Comparison of ENCODE assay signal across 12 cellular contexts in the genomic region with DNA sequence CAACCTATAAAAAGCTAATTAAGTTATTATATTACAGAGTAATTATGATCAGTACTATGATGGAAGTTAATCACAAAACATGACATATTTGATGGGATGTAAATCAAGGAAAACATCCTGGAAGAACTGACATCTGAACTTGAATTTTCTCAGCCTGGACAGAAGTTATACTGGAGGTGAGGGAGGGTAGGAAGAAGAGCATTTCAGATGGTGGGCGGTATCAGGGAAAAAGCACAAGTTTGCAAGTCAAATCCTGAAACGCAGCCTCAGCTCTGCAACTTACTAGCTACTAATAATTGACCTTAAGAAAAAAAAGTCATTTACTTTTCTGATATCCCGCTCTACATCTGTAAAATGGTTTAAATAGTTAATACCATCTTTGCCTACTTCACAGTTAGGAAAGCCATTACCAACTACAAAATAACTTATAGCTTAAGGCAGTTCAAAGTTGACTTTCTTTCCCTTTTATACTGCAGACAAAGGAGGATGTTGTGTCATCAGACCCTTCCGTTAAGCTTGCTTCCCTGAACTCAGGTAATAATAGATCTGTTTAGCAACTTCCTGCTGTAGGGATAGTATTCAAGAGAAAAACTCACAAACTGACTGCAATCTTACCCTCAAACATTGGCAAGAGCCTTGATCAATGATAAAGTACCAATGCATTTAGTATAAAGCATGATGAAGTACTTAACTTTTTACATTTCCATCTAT. TPM values are rescaled to one million over a fixed set of nuclear protein-coding genes. Genes with fewer than 3 reads are reported as not detected.
DNase-seq lines count a peak whose midpoint lies in the region; ATAC-seq and TF ChIP-seq lines count a peak whose summit lies in the region.
"Had no signal": no experiment of that assay in that cellular context is flagged by ENCODE, and none has a peak within 500 bp of the region (broad histone marks: within the 10 kb centered on the region; RNA-seq: fewer than 3 reads in every experiment).

No MANE protein-coding gene starts in this region.

- H3K27ac Mint-ChIP-seq in activated naive CD4-positive, alpha-beta T cell treated with anti-CD3 and anti-CD28 coated beads, Interleukin-2, amount 50 U/mL, for 24 hours, result peak overlapping the region; percentile 93
- H3K27ac Mint-ChIP-seq in stimulated activated memory B cell treated with anti-CD40 and anti-IgM and Interleukin-4, amounts not matched to agents 10 μg/mL and 1 μg/mL and 100 μg/mL, for 72 hours, result peak overlapping the region; percentile 37
- no peak overlapping the region for H3K27ac Mint-ChIP-seq in glutamatergic neuron (ENCODE audit: unreplicated experiment)

- H3K9me3 Mint-ChIP-seq in activated naive CD4-positive, alpha-beta T cell treated with anti-CD3 and anti-CD28 coated beads, Interleukin-2, amount 50 U/mL, for 24 hours, result no peaks in the 10 kb centered on the region
- H3K9me3 Mint-ChIP-seq in stimulated activated memory B cell treated with anti-CD40 and anti-IgM and Interleukin-4, amounts not matched to agents 10 μg/mL and 1 μg/mL and 100 μg/mL, for 72 hours, result no peaks in the 10 kb centered on the region
- H3K9me3 Mint-ChIP-seq in glutamatergic neuron (ENCODE audit: unreplicated experiment), result no peaks in the 10 kb centered on the region

- no peaks in the 10 kb centered on the region for H3K27me3 Mint-ChIP-seq in activated naive CD4-positive, alpha-beta T cell treated with anti-CD3 and anti-CD28 coated beads, Interleukin-2, amount 50 U/mL, for 24 hours
- H3K27me3 Mint-ChIP-seq in stimulated activated memory B cell treated with anti-CD40 and anti-IgM and Interleukin-4, amounts not matched to agents 10 μg/mL and 1 μg/mL and 100 μg/mL, for 72 hours, result no peaks in the 10 kb centered on the region
- H3K27me3 Mint-ChIP-seq in glutamatergic neuron (ENCODE audit: unreplicated experiment), result peaks cover 1% of the 10 kb centered on the region

- TF ChIP-seq CTCF in glutamatergic neuron (IDR thresholded peaks at IDR 0.05; ENCODE audit: partially characterized antibody, unreplicated experiment), result no peak

- H3K36me3 Mint-ChIP-seq in activated naive CD4-positive, alpha-beta T cell treated with anti-CD3 and anti-CD28 coated beads, Interleukin-2, amount 50 U/mL, for 24 hours, result peaks cover 34% of the 10 kb centered on the region
- peaks cover 56% of the 10 kb centered on the region for H3K36me3 Mint-ChIP-seq in stimulated activated memory B cell treated with anti-CD40 and anti-IgM and Interleukin-4, amounts not matched to agents 10 μg/mL and 1 μg/mL and 100 μg/mL, for 72 hours
- no peaks in the 10 kb centered on the region for H3K36me3 Mint-ChIP-seq in glutamatergic neuron (ENCODE audit: unreplicated experiment)

- H3K4me3 Mint-ChIP-seq in activated naive CD4-positive, alpha-beta T cell treated with anti-CD3 and anti-CD28 coated beads, Interleukin-2, amount 50 U/mL, for 24 hours, result peak overlapping the region; percentile 28
- no peak overlapping the region for H3K4me3 Mint-ChIP-seq in stimulated activated memory B cell treated with anti-CD40 and anti-IgM and Interleukin-4, amounts not matched to agents 10 μg/mL and 1 μg/mL and 100 μg/mL, for 72 hours
- H3K4me3 Mint-ChIP-seq in glutamatergic neuron (ENCODE audit: unreplicated experiment), result no peak overlapping the region

- DNase-seq in activated naive CD4-positive, alpha-beta T cell treated with Interleukin-2 at 50 U/mL for 16 hours, result no peak
- DNase-seq in NOMO-1 treated with DMSO at 0.1 percent for 48 hours (lab: John Stamatoyannopoulos, UW; ENCODE audit: unreplicated experiment), result peak; percentile 73
- peak; percentile 71 for DNase-seq in dermis blood vessel endothelial cell
- DNase-seq in glutamatergic neuron, result no peak
- no peak for DNase-seq in HK-2 (ENCODE audit: unreplicated experiment)
- DNase-seq: foreskin melanocyte; H7; NCI-H446; stimulated activated CD4-positive, alpha-beta T cell treated with anti-CD3 and anti-CD28 coated beads, Interleukin-1b, Interleukin-23, amount 100 ng/mL, for 48 hours had no signal

- ATAC-seq in stimulated activated memory B cell treated with anti-CD40 and anti-IgM and Interleukin-4, amounts not matched to agents 10 μg/mL and 1 μg/mL and 100 μg/mL, for 72 hours, result no peak
- no peak for ATAC-seq in HG02938 (IDR thresholded peaks at IDR 0.05; ENCODE audit: unreplicated experiment)

- peaks cover 69% of the 10 kb centered on the region for H3K4me1 Mint-ChIP-seq in activated naive CD4-positive, alpha-beta T cell treated with anti-CD3 and anti-CD28 coated beads, Interleukin-2, amount 50 U/mL, for 24 hours
- H3K4me1 Mint-ChIP-seq in stimulated activated memory B cell treated with anti-CD40 and anti-IgM and Interleukin-4, amounts not matched to agents 10 μg/mL and 1 μg/mL and 100 μg/mL, for 72 hours, result peaks cover 11% of the 10 kb centered on the region
- H3K4me1 Mint-ChIP-seq in glutamatergic neuron (ENCODE audit: low read depth, unreplicated experiment), result no peaks in the 10 kb centered on the region

RNA-seq across cellular contexts. Expression of a gene that starts 21.0 kb away (rescaled TPM):
- total RNA-seq in dermis blood vessel endothelial cell (72.8 and 75.2 TPM in 2 replicates), glutamatergic neuron (ENCODE audit: unreplicated experiment) (28.0 TPM)

Comparison
In these comparisons a context has a peak if more than half of its experiments do, and no peak if none do; other contexts are left out.
1. DNase-seq: peak in NOMO-1 treated with DMSO at 0.1 percent for 48 hours (single experiment) and dermis blood vessel endothelial cell (single experiment); none in activated naive CD4-positive, alpha-beta T cell treated with Interleukin-2 at 50 U/mL for 16 hours (single experiment), glutamatergic neuron (single experiment) and HK-2 (single experiment).